8 cellular contexts compared by ENCODE assay signal in genomic region chrX:44873415-44874270, GRCh38. TPM values are rescaled to one million over a fixed set of nuclear protein-coding genes. Genes with fewer than 3 reads are reported as not detected.
A peak's percentile ranks its signal among the peaks of the same experiment; 100 is the strongest.
DNase-seq lines count a peak whose midpoint lies in the region; ATAC-seq and TF ChIP-seq lines count a peak whose summit lies in the region.

No MANE protein-coding gene starts in this region.

- DNase-seq in EL (peak; percentile 40), fibroblast of lung (ENCODE audit: low read depth in 2 of 2) (peak; percentile 37 to 55), superior temporal gyrus (ENCODE audit: extremely low spot score) (peak; percentile 40)
- DNase-seq in activated T-helper 1 cell treated with anti-CD3 and anti-CD28 coated beads, Interleukin-12 subunit alpha, Interleukin-12 subunit beta, Interleukin-2, Interleukin-4 antibody, amounts not matched to agents 30 ng/mL and 10 ng/mL and 1 ng/mL, durations not matched to agents 14 hours and 24 hours and 36 hours (ENCODE audit: low spot score), result peak; percentile 15
- DNase-seq in natural killer cell treated with Interleukin-12 subunit alpha and Interleukin-12 subunit beta and Interleukin-15 and Interleukin-18, amount 100 ng/mL, for 72 hours (ENCODE audit: low spot score), result peak; percentile 79

- peaks cover 4% of the 10 kb centered on the region for H3K36me3 Mint-ChIP-seq in activated T-helper 1 cell treated with anti-CD3 and anti-CD28 coated beads, Interleukin-12 subunit alpha, Interleukin-12 subunit beta, Interleukin-2, Interleukin-4 antibody, amounts not matched to agents 30 ng/mL and 10 ng/mL and 1 ng/mL, durations not matched to agents 14 hours and 24 hours and 36 hours (ENCODE audit: low read depth)
- H3K36me3 Mint-ChIP-seq in natural killer cell treated with Interleukin-12 subunit alpha and Interleukin-12 subunit beta and Interleukin-15 and Interleukin-18, amount 100 ng/mL, for 72 hours, result no peaks in the 10 kb centered on the region

- intact Hi-C loops in activated T-helper 1 cell treated with anti-CD3 and anti-CD28 coated beads, Interleukin-12 subunit alpha, Interleukin-12 subunit beta, Interleukin-2, Interleukin-4 antibody, amounts not matched to agents 30 ng/mL and 10 ng/mL and 1 ng/mL, durations not matched to agents 14 hours and 24 hours and 36 hours (cut with micrococcal nuclease), result loop anchor here (1.0 to 10.0 kb wide), 9 partner anchors 25 to 1961 kb away; partner anchors contain the start of gene RP2

- H3K4me3 ChIP-seq in OCI-LY3 (ENCODE audit: low read length) (peak overlapping the region; percentile 99), fibroblast of lung (replicated peaks in 1 of 4; ENCODE audit: control extremely low read depth in 1 of 4, insufficient read depth in 1 of 4, low read depth in 3 of 4, low read length in 4 of 4) (peak overlapping the region; percentile 78 to 95 (median 94))

- H3K27ac ChIP-seq in OCI-LY3 (ENCODE audit: low read length), result peak overlapping the region; percentile 84
- H3K27ac ChIP-seq in fibroblast of lung (ENCODE audit: insufficient read depth, low read length), result peak overlapping the region; percentile 92

- peak overlapping the region; percentile 98 for H3K27ac Mint-ChIP-seq in activated T-helper 1 cell treated with anti-CD3 and anti-CD28 coated beads, Interleukin-12 subunit alpha, Interleukin-12 subunit beta, Interleukin-2, Interleukin-4 antibody, amounts not matched to agents 30 ng/mL and 10 ng/mL and 1 ng/mL, durations not matched to agents 14 hours and 24 hours and 36 hours
- H3K27ac Mint-ChIP-seq in natural killer cell treated with Interleukin-12 subunit alpha and Interleukin-12 subunit beta and Interleukin-15 and Interleukin-18, amount 100 ng/mL, for 72 hours, result peak overlapping the region; percentile 84 to 96

- H3K4me1 ChIP-seq in OCI-LY3 (ENCODE audit: low read length) (peaks cover 17% of the 10 kb centered on the region), fibroblast of lung (ENCODE audit: control insufficient read depth, extremely low read depth, insufficient read depth, low read length) (no peaks in the 10 kb centered on the region)

- peak; percentile 15 for ATAC-seq in HG02798 (IDR thresholded peaks at IDR 0.05; ENCODE audit: poor library complexity, unreplicated experiment)
- peak; percentile 11 to 37 for ATAC-seq in natural killer cell treated with Interleukin-12 subunit alpha and Interleukin-12 subunit beta and Interleukin-15 and Interleukin-18, amount 100 ng/mL, for 72 hours
- no peak for ATAC-seq in GM21423 (IDR thresholded peaks at IDR 0.05; ENCODE audit: unreplicated experiment)

- H3K27me3 ChIP-seq in OCI-LY3 (ENCODE audit: low read depth, low read length) (no peaks in the 10 kb centered on the region), fibroblast of lung (ENCODE audit: control insufficient read depth, insufficient read depth, low read length) (no peaks in the 10 kb centered on the region)

- peaks cover 6% of the 10 kb centered on the region for H3K4me1 Mint-ChIP-seq in activated T-helper 1 cell treated with anti-CD3 and anti-CD28 coated beads, Interleukin-12 subunit alpha, Interleukin-12 subunit beta, Interleukin-2, Interleukin-4 antibody, amounts not matched to agents 30 ng/mL and 10 ng/mL and 1 ng/mL, durations not matched to agents 14 hours and 24 hours and 36 hours (ENCODE audit: low read depth)
- H3K4me1 Mint-ChIP-seq in natural killer cell treated with Interleukin-12 subunit alpha and Interleukin-12 subunit beta and Interleukin-15 and Interleukin-18, amount 100 ng/mL, for 72 hours (ENCODE audit: low read depth in 2 of 2), result peaks cover 6 to 25% of the 10 kb centered on the region in 2 donors

- peak overlapping the region; percentile 96 for H3K9ac ChIP-seq in OCI-LY3 (ENCODE audit: low read length)
- peak overlapping the region; percentile 91 for H3K9ac ChIP-seq in fibroblast of lung (ENCODE audit: insufficient read depth, low read length)

- H3K4me2 ChIP-seq in OCI-LY3 (ENCODE audit: low read length), result peak overlapping the region; percentile 95
- H3K4me2 ChIP-seq in fibroblast of lung (ENCODE audit: extremely low read depth, insufficient read depth, low read length), result peak overlapping the region; percentile 96

- H3K79me2 ChIP-seq in OCI-LY3 (ENCODE audit: low read length) (peaks cover 71% of the 10 kb centered on the region), fibroblast of lung (ENCODE audit: control insufficient read depth, insufficient read depth, low read length) (peaks cover 46% of the 10 kb centered on the region)

- H3K9me3 ChIP-seq in OCI-LY3 (ENCODE audit: insufficient read depth, low read length), result no peaks in the 10 kb centered on the region
- no peaks in the 10 kb centered on the region for H3K9me3 ChIP-seq in fibroblast of lung (ENCODE audit: control insufficient read depth, insufficient read depth, low read depth, low read length)

- H2AFZ ChIP-seq in OCI-LY3 (ENCODE audit: low read depth, low read length) (peak overlapping the region; percentile 46; the same call in 1 of the 2 replicates), fibroblast of lung (ENCODE audit: low read length) (peak overlapping the region; percentile 43)

- no peaks in the 10 kb centered on the region for H3K9me3 Mint-ChIP-seq in activated T-helper 1 cell treated with anti-CD3 and anti-CD28 coated beads, Interleukin-12 subunit alpha, Interleukin-12 subunit beta, Interleukin-2, Interleukin-4 antibody, amounts not matched to agents 30 ng/mL and 10 ng/mL and 1 ng/mL, durations not matched to agents 14 hours and 24 hours and 36 hours
- H3K9me3 Mint-ChIP-seq in natural killer cell treated with Interleukin-12 subunit alpha and Interleukin-12 subunit beta and Interleukin-15 and Interleukin-18, amount 100 ng/mL, for 72 hours, result no peaks in the 10 kb centered on the region

- peak overlapping the region; percentile 97 for H3K4me3 Mint-ChIP-seq in activated T-helper 1 cell treated with anti-CD3 and anti-CD28 coated beads, Interleukin-12 subunit alpha, Interleukin-12 subunit beta, Interleukin-2, Interleukin-4 antibody, amounts not matched to agents 30 ng/mL and 10 ng/mL and 1 ng/mL, durations not matched to agents 14 hours and 24 hours and 36 hours
- peak overlapping the region; percentile 93 for H3K4me3 Mint-ChIP-seq in natural killer cell treated with Interleukin-12 subunit alpha and Interleukin-12 subunit beta and Interleukin-15 and Interleukin-18, amount 100 ng/mL, for 72 hours

- H3K27me3 Mint-ChIP-seq in activated T-helper 1 cell treated with anti-CD3 and anti-CD28 coated beads, Interleukin-12 subunit alpha, Interleukin-12 subunit beta, Interleukin-2, Interleukin-4 antibody, amounts not matched to agents 30 ng/mL and 10 ng/mL and 1 ng/mL, durations not matched to agents 14 hours and 24 hours and 36 hours (ENCODE audit: insufficient read depth), result no peaks in the 10 kb centered on the region
- no peaks in the 10 kb centered on the region for H3K27me3 Mint-ChIP-seq in natural killer cell treated with Interleukin-12 subunit alpha and Interleukin-12 subunit beta and Interleukin-15 and Interleukin-18, amount 100 ng/mL, for 72 hours

- peaks cover 19% of the 10 kb centered on the region for H4K20me1 ChIP-seq in OCI-LY3 (ENCODE audit: insufficient read depth, low read length)
- H4K20me1 ChIP-seq in fibroblast of lung (ENCODE audit: control insufficient read depth, extremely low read depth, insufficient read depth, low read length), result no peaks in the 10 kb centered on the region

- H3K36me3 ChIP-seq in OCI-LY3 (replicated peaks; ENCODE audit: low read depth, low read length), result peaks cover 8% of the 10 kb centered on the region
- no peaks in the 10 kb centered on the region for H3K36me3 ChIP-seq in fibroblast of lung (ENCODE audit: control insufficient read depth, insufficient read depth, low read length)

- TF ChIP-seq CTCF in OCI-LY3 (IDR thresholded peaks at IDR 0.05; ENCODE audit: low read depth, low read length) (no peak), fibroblast of lung (conservative IDR thresholded peaks at IDR 0.05 in 1 of 2, IDR thresholded peaks at IDR 0.05 in 1 of 2; ENCODE audit: low read depth in 1 of 2, low read length in 2 of 2) (no peak)

RNA-seq across cellular contexts. Expression of gene KDM6A, which starts 0.7 kb away (rescaled TPM):
- total RNA-seq in activated T-helper 1 cell treated with anti-CD3 and anti-CD28 coated beads, Interleukin-12 subunit alpha, Interleukin-12 subunit beta, Interleukin-2, Interleukin-4 antibody, amounts not matched to agents 30 ng/mL and 10 ng/mL and 1 ng/mL, durations not matched to agents 14 hours and 24 hours and 36 hours, result 26.4 and 28.1 TPM in 2 replicates
- 13.6 and 28.4 TPM in 2 replicates for total RNA-seq in fibroblast of lung
- polyA plus RNA-seq in fibroblast of lung, result 13.4 and 13.8 TPM in 2 replicates
- polyA plus RNA-seq in fibroblast of lung (2012), result 7.6 and 8.0 TPM in 2 replicates
- polyA minus RNA-seq in fibroblast of lung (ENCODE audit: low replicate concordance), result 7.5 and 32.5 TPM in 2 replicates
- 10 to 100 TPM; 31.9 to 68.6 TPM for total RNA-seq in natural killer cell treated with Interleukin-12 subunit alpha and Interleukin-12 subunit beta and Interleukin-15 and Interleukin-18, amount 100 ng/mL, for 72 hours

RNA-seq across cellular contexts. Expression of gene DUSP21, which starts 29.8 kb away (rescaled TPM):
- total RNA-seq in activated T-helper 1 cell treated with anti-CD3 and anti-CD28 coated beads, Interleukin-12 subunit alpha, Interleukin-12 subunit beta, Interleukin-2, Interleukin-4 antibody, amounts not matched to agents 30 ng/mL and 10 ng/mL and 1 ng/mL, durations not matched to agents 14 hours and 24 hours and 36 hours, result not detected in 2 replicates
- not detected in 2 replicates for total RNA-seq in fibroblast of lung
- not detected in 2 replicates for polyA plus RNA-seq in fibroblast of lung
- polyA plus RNA-seq in fibroblast of lung (2012), result not detected in 2 replicates
- not detected in 2 replicates for polyA minus RNA-seq in fibroblast of lung (ENCODE audit: low replicate concordance)
- not detected for total RNA-seq in natural killer cell treated with Interleukin-12 subunit alpha and Interleukin-12 subunit beta and Interleukin-15 and Interleukin-18, amount 100 ng/mL, for 72 hours

Comparison
In these comparisons a context has a peak if more than half of its experiments do, and no peak if none do; other contexts are left out.
1. DNase-seq: peak in every context shown above with its lines; median percentile 79 in natural killer cell treated with Interleukin-12 subunit alpha and Interleukin-12 subunit beta and Interleukin-15 and Interleukin-18, amount 100 ng/mL, for 72 hours; 46 in fibroblast of lung; 40 in EL; 40 in superior temporal gyrus; 15 in activated T-helper 1 cell treated with anti-CD3 and anti-CD28 coated beads, Interleukin-12 subunit alpha, Interleukin-12 subunit beta, Interleukin-2, Interleukin-4 antibody, amounts not matched to agents 30 ng/mL and 10 ng/mL and 1 ng/mL, durations not matched to agents 14 hours and 24 hours and 36 hours.